Comparison of ENCODE assay signal across 16 cellular contexts in genomic region chr2:120893874-120894584, GRCh38.
DNase-seq lines count a peak whose midpoint lies in the region; ATAC-seq, FAIRE-seq and TF ChIP-seq lines count a peak whose summit lies in the region.
"Had no signal": no experiment of that assay in that cellular context is flagged by ENCODE, and none has a peak within 500 bp of the region (broad histone marks: within the 10 kb centered on the region; RNA-seq: fewer than 3 reads in every experiment).

No MANE protein-coding gene starts in this region.

- no peak overlapping the region for H2BK120ac ChIP-seq in H1 (replicated peaks; ENCODE audit: low read depth, low read length)

- peaks cover 31% of the 10 kb centered on the region for H3K36me3 Mint-ChIP-seq in HFFc6 (ENCODE audit: low read depth)
- H3K36me3 Mint-ChIP-seq in T-helper 2 cell treated with Interferon-gamma antibody and Interleukin-4, amounts not matched to agents 5 μg/mL and 100 μg/mL, for 36 hours (ENCODE audit: low read depth): no peaks in the 10 kb centered on the region
- no peaks in the 10 kb centered on the region for H3K36me3 Mint-ChIP-seq in activated naive CD8-positive, alpha-beta T cell treated with anti-CD3 and anti-CD28 coated beads, Interleukin-2, amount 50 U/mL, for 24 hours (ENCODE audit: low read depth)

- no peak overlapping the region for H2BK15ac ChIP-seq in H1 (ENCODE audit: low read length)

- TF ChIP-seq RAD21 in H1 (IDR thresholded peaks at IDR 0.05 in 1 of 2, conservative IDR thresholded peaks at IDR 0.05 in 1 of 2; ENCODE audit: low read depth in 2 of 2, low read length in 2 of 2): no peak

- no peak overlapping the region for H2AFZ ChIP-seq in H1 (ENCODE audit: low read length)

- no peak overlapping the region for H3K14ac ChIP-seq in H1 (ENCODE audit: insufficient read length)

- no peak for TF ChIP-seq CTCF in HFFc6 (IDR thresholded peaks at IDR 0.05)
- TF ChIP-seq CTCF in H1 (IDR thresholded peaks at IDR 0.05; ENCODE audit: control extremely low read depth in 1 of 3, insufficient read depth in 1 of 3, low read depth in 1 of 3, low read length in 3 of 3): no peak
- TF ChIP-seq CTCF in gastrocnemius medialis (IDR thresholded peaks at IDR 0.05 in 4 of 5, conservative IDR thresholded peaks at IDR 0.05 in 1 of 5): no peak

- DNase-seq in HFFc6: no peak
- DNase-seq in H1 (ENCODE audit: low read depth in 1 of 2, low spot score in 2 of 2): no peak
- DNase-seq in left kidney (ENCODE audit: low read depth, low spot score): peak; percentile 86
- DNase-seq in gastrocnemius medialis: no peak
- no peak for DNase-seq in T-helper 2 cell treated with Interferon-gamma antibody and Interleukin-4, amounts not matched to agents 5 μg/mL and 100 μg/mL, for 36 hours (ENCODE audit: low spot score)
- no peak for DNase-seq in pons (ENCODE audit: low spot score)
- DNase-seq in ACHN: no peak
- no peak for DNase-seq in activated naive CD8-positive, alpha-beta T cell treated with anti-CD3 and anti-CD28 coated beads, Interleukin-2, amount 50 U/mL, for 24 hours
- DNase-seq: dorsolateral prefrontal cortex; NCI-H2029; NCI-H774; SHP77; stimulated activated naive CD8-positive, alpha-beta T cell treated with anti-CD3 and anti-CD28 coated beads, Interleukin-15, amount 100 ng/mL, for 72 hours had no signal

- H4K8ac ChIP-seq in H1 (ENCODE audit: extremely low read depth, insufficient read depth, low read length): 0 out of 2 replicates have a peak overlapping the region, but pooled peaks have one; percentile 51

- H4K20me1 ChIP-seq in H1 (replicated peaks in 1 of 2; ENCODE audit: control insufficient read depth in 1 of 2, insufficient read depth in 2 of 2, low read length in 2 of 2): peaks cover 2 to 7% of the 10 kb centered on the region in 2 experiments

- no peak for FAIRE-seq in H1 (lab: Jason Lieb, UNC)
- FAIRE-seq: G401.6 had no signal

- in situ Hi-C loops in gastrocnemius medialis (cut with MboI; ENCODE audit: low sequenced_read_pairs in 4 of 4): no loop called here
- in situ Hi-C loops in ACHN (cut with HindIII; ENCODE audit: low pct_ligation_motif_present, low pct_unique_long_range_greater_than_20kb, low sequenced_read_pairs): no loop called here

- peak overlapping the region; percentile 87 for H3K18ac ChIP-seq in H1 (ENCODE audit: extremely low read depth, low read length)

- no peaks in the 10 kb centered on the region for H3K36me3 ChIP-seq in H1 (ENCODE audit: control insufficient read depth in 2 of 4, insufficient read depth in 4 of 4, low read length in 3 of 4)
- no peaks in the 10 kb centered on the region for H3K36me3 ChIP-seq in gastrocnemius medialis

- H3K4me1 Mint-ChIP-seq in HFFc6 (ENCODE audit: low read depth): peaks cover 54% of the 10 kb centered on the region
- no peaks in the 10 kb centered on the region for H3K4me1 Mint-ChIP-seq in T-helper 2 cell treated with Interferon-gamma antibody and Interleukin-4, amounts not matched to agents 5 μg/mL and 100 μg/mL, for 36 hours (ENCODE audit: low read depth)
- H3K4me1 Mint-ChIP-seq in activated naive CD8-positive, alpha-beta T cell treated with anti-CD3 and anti-CD28 coated beads, Interleukin-2, amount 50 U/mL, for 24 hours: no peaks in the 10 kb centered on the region
- H3K4me1 Mint-ChIP-seq: stimulated activated naive CD8-positive, alpha-beta T cell treated with anti-CD3 and anti-CD28 coated beads, Interleukin-15, amount 100 ng/mL, for 72 hours had no signal

- H3K79me2 ChIP-seq in H1 (ENCODE audit: control insufficient read depth in 1 of 2, insufficient read depth in 2 of 2, low read length in 2 of 2): peaks cover 0 to 31% of the 10 kb centered on the region in 2 experiments; a peak in 2 of 4 replicates

- intact Hi-C loops in gastrocnemius medialis (cut with DNase I; ENCODE audit: low total_unique reads): loop anchor here (2.0 kb wide), 1 partner anchor 21 kb away; no protein-coding TSS in a partner anchor

- H3K27me3 Mint-ChIP-seq in HFFc6 (ENCODE audit: insufficient read depth): peaks cover 10% of the 10 kb centered on the region
- H3K27me3 Mint-ChIP-seq in T-helper 2 cell treated with Interferon-gamma antibody and Interleukin-4, amounts not matched to agents 5 μg/mL and 100 μg/mL, for 36 hours (ENCODE audit: low read depth): no peaks in the 10 kb centered on the region
- H3K27me3 Mint-ChIP-seq in activated naive CD8-positive, alpha-beta T cell treated with anti-CD3 and anti-CD28 coated beads, Interleukin-2, amount 50 U/mL, for 24 hours: no peaks in the 10 kb centered on the region
- H3K27me3 Mint-ChIP-seq: stimulated activated naive CD8-positive, alpha-beta T cell treated with anti-CD3 and anti-CD28 coated beads, Interleukin-15, amount 100 ng/mL, for 72 hours had no signal

- 21% methylated on average over 18 of the region's 18 CpGs; no CpG with 5 or more reads in 1 of the 2 experiments for WGBS in H1 (ENCODE audit: extremely low coverage in 1 of 2, insufficient coverage in 1 of 2, insufficient read length in 1 of 2, insufficient replicate concordance in 2 of 2, low coverage in 1 of 2, low lambda C conversion rate in 2 of 2, missing lambda C conversion rate in 1 of 2), 2 experiments

- H3K23me2 ChIP-seq in H1 (ENCODE audit: low read depth, low read length): no peaks in the 10 kb centered on the region; the same call in 1 of the 2 replicates

- no peak for TF ChIP-seq POLR2A in H1 (IDR thresholded peaks at IDR 0.05; ENCODE audit: control extremely low read depth in 1 of 2, low read depth in 2 of 2, low read length in 2 of 2)
- TF ChIP-seq POLR2A in gastrocnemius medialis (IDR thresholded peaks at IDR 0.05): no peak

- no peak overlapping the region; the same call in 1 of the 2 replicates for H3K27ac ChIP-seq in H1 (ENCODE audit: low read depth, low read length)
- H3K27ac ChIP-seq in gastrocnemius medialis: peak overlapping the region; percentile 80 to 89 (median 88)
- H3K27ac ChIP-seq: C4-2B had no signal

- no peak overlapping the region for H3K4me3 Mint-ChIP-seq in HFFc6
- H3K4me3 Mint-ChIP-seq in T-helper 2 cell treated with Interferon-gamma antibody and Interleukin-4, amounts not matched to agents 5 μg/mL and 100 μg/mL, for 36 hours: no peak overlapping the region
- H3K4me3 Mint-ChIP-seq in activated naive CD8-positive, alpha-beta T cell treated with anti-CD3 and anti-CD28 coated beads, Interleukin-2, amount 50 U/mL, for 24 hours: no peak overlapping the region
- H3K4me3 Mint-ChIP-seq: stimulated activated naive CD8-positive, alpha-beta T cell treated with anti-CD3 and anti-CD28 coated beads, Interleukin-15, amount 100 ng/mL, for 72 hours had no signal

- H3K9me3 ChIP-seq in H1 (ENCODE audit: insufficient read depth in 2 of 2, low read depth in 1 of 2, low read length in 1 of 2): no peaks in the 10 kb centered on the region
- H3K9me3 ChIP-seq in gastrocnemius medialis: no peaks in the 10 kb centered on the region
- H3K9me3 ChIP-seq: gastroesophageal sphincter had no signal

- H3K4me3 ChIP-seq in H1 (ENCODE audit: extremely low read depth in 1 of 4, insufficient read depth in 2 of 4, low read depth in 3 of 4, low read length in 4 of 4) (peak overlapping the region in 3 of 4 experiments; percentile 23 to 44 (median 27); a peak in 5 of 8 replicates), gastrocnemius medialis (no peak overlapping the region)
- H3K4me3 ChIP-seq: dorsolateral prefrontal cortex, gastroesophageal sphincter had no signal

- peak overlapping the region; percentile 44 for H4K91ac ChIP-seq in H1 (replicated peaks; ENCODE audit: insufficient read length, low read length)

- H3K4me2 ChIP-seq in H1 (ENCODE audit: insufficient read depth in 1 of 2, low read depth in 2 of 2, low read length in 2 of 2): peak overlapping the region; percentile 55 to 68

- H3K27me3 ChIP-seq in H1 (replicated peaks in 1 of 4; ENCODE audit: control insufficient read depth in 3 of 4, extremely low read depth in 1 of 4, insufficient read depth in 3 of 4, low read length in 3 of 4) (no peaks in the 10 kb centered on the region; a peak in 1 of 7 replicates), gastrocnemius medialis (no peaks in the 10 kb centered on the region)
- H3K27me3 ChIP-seq: gastroesophageal sphincter had no signal

- 0 out of 2 replicates have a peak overlapping the region, but pooled peaks have one; percentile 86 for H2BK20ac ChIP-seq in H1 (ENCODE audit: low read length)

- H3K4me1 ChIP-seq in H1 (replicated peaks in 1 of 4; ENCODE audit: control insufficient read depth in 3 of 4, insufficient read depth in 4 of 4, low read length in 3 of 4) (peaks cover 15 to 31% (median 22%) of the 10 kb centered on the region in 4 experiments), gastrocnemius medialis (peaks cover 36 to 46% of the 10 kb centered on the region in 2 donors)

- H3K27ac Mint-ChIP-seq in HFFc6: peak overlapping the region; percentile 75
- H3K27ac Mint-ChIP-seq in T-helper 2 cell treated with Interferon-gamma antibody and Interleukin-4, amounts not matched to agents 5 μg/mL and 100 μg/mL, for 36 hours: no peak overlapping the region
- H3K27ac Mint-ChIP-seq in activated naive CD8-positive, alpha-beta T cell treated with anti-CD3 and anti-CD28 coated beads, Interleukin-2, amount 50 U/mL, for 24 hours: no peak overlapping the region
- H3K27ac Mint-ChIP-seq: stimulated activated naive CD8-positive, alpha-beta T cell treated with anti-CD3 and anti-CD28 coated beads, Interleukin-15, amount 100 ng/mL, for 72 hours had no signal

- CTCF ChIA-PET in H1 (lab: Charles Lee; ENCODE audit: partially characterized antibody): interaction anchor here (1.2 to 4.3 kb wide), 8 partner anchors 9 to 198 kb away, joined by 3 to 22 read pairs (median 4); no protein-coding TSS in a partner anchor

- peak overlapping the region; percentile 12 for H3K4ac ChIP-seq in H1 (replicated peaks; ENCODE audit: insufficient read length, low read depth, low read length)

- no peak overlapping the region for H3K56ac ChIP-seq in H1 (replicated peaks; ENCODE audit: insufficient read length, low read depth, low read length)

- no peak for ATAC-seq in gastrocnemius medialis
- no peak for ATAC-seq in activated naive CD8-positive, alpha-beta T cell treated with anti-CD3 and anti-CD28 coated beads, Interleukin-2, amount 50 U/mL, for 24 hours
- ATAC-seq: gastroesophageal sphincter; stimulated activated naive CD8-positive, alpha-beta T cell treated with anti-CD3 and anti-CD28 coated beads, Interleukin-15, amount 100 ng/mL, for 72 hours had no signal

- no peak overlapping the region for H3K23ac ChIP-seq in H1 (ENCODE audit: insufficient read length)

- no peak overlapping the region for H2AK5ac ChIP-seq in H1 (ENCODE audit: low read depth, low read length)

- peak overlapping the region; percentile 66; the same call in 1 of the 2 replicates for H2BK5ac ChIP-seq in H1 (ENCODE audit: low read depth, low read length)

- peak overlapping the region; percentile 50; the same call in 1 of the 2 replicates for H2BK12ac ChIP-seq in H1 (ENCODE audit: low read depth, low read length)

- POLR2A ChIA-PET in H1 (lab: Charles Lee; ENCODE audit: partially characterized antibody): interaction anchor here (1.5 kb wide), 1 partner anchor 9 kb away, joined by 4 read pairs; no protein-coding TSS in a partner anchor

- peaks cover 12% of the 10 kb centered on the region for H3K79me1 ChIP-seq in H1 (ENCODE audit: low read depth, low read length)

- no peak for TF ChIP-seq EP300 in H1 (IDR thresholded peaks at IDR 0.05; ENCODE audit: borderline replicate concordance in 1 of 2, low read depth in 2 of 2, low read length in 2 of 2)

- H3K9ac ChIP-seq in H1 (replicated peaks in 1 of 4; ENCODE audit: extremely low read depth in 1 of 4, low read depth in 3 of 4, low read length in 3 of 4): peak overlapping the region in 1 of 4 experiments; percentile 14; a peak in 1 of 7 replicates

- no peaks in the 10 kb centered on the region for H3K9me3 Mint-ChIP-seq in HFFc6
- H3K9me3 Mint-ChIP-seq in T-helper 2 cell treated with Interferon-gamma antibody and Interleukin-4, amounts not matched to agents 5 μg/mL and 100 μg/mL, for 36 hours: no peaks in the 10 kb centered on the region
- H3K9me3 Mint-ChIP-seq in activated naive CD8-positive, alpha-beta T cell treated with anti-CD3 and anti-CD28 coated beads, Interleukin-2, amount 50 U/mL, for 24 hours: no peaks in the 10 kb centered on the region
- H3K9me3 Mint-ChIP-seq: stimulated activated naive CD8-positive, alpha-beta T cell treated with anti-CD3 and anti-CD28 coated beads, Interleukin-15, amount 100 ng/mL, for 72 hours had no signal

- peak overlapping the region; percentile 20 for H4K5ac ChIP-seq in H1 (ENCODE audit: insufficient read length, low read depth, low read length)

Comparison
In these comparisons a context has a peak if more than half of its experiments do, and no peak if none do; other contexts are left out.
1. H3K4me3 ChIP-seq: peak in H1 (3 of 4); none in gastrocnemius medialis (0 of 4).